1 cellular context compared by ENCODE assay signal in genomic region chr6:108161724-108162282, GRCh38.
TF ChIP-seq lines count a peak whose summit lies in the region.

No MANE protein-coding gene starts in this region.

TF ChIP-seq in H1, 55 proteins besides CTCF, POLR2A, EP300 and RAD21 (continued from another document):
- TF ChIP-seq RNF2 (IDR thresholded peaks at IDR 0.05; ENCODE audit: borderline replicate concordance, low read depth, low read length, missing control alignments, poor library complexity, severe bottlenecking) (peak; percentile 83), EZH2 (IDR thresholded peaks at IDR 0.05; ENCODE audit: low read depth, low read length, severe bottlenecking) (peak; percentile 6), SUZ12 (IDR thresholded peaks at IDR 0.05; ENCODE audit: low read length) (peak; percentile 34)
